In genomic region chr19:44582581-44583265, GRCh38 we compare ENCODE assay signal across 9 cellular contexts. TPM values are rescaled to one million over a fixed set of nuclear protein-coding genes. Genes with fewer than 3 reads are reported as not detected.
DNase-seq lines count a peak whose midpoint lies in the region; ATAC-seq and TF ChIP-seq lines count a peak whose summit lies in the region.
"Had no signal": no experiment of that assay in that cellular context is flagged by ENCODE, and none has a peak within 500 bp of the region (broad histone marks: within the 10 kb centered on the region; RNA-seq: fewer than 3 reads in every experiment).

No MANE protein-coding gene starts in this region.

- peaks cover 0 to 2% (median 0%) of the 10 kb centered on the region in 12 donors for H3K9me3 ChIP-seq in heart left ventricle
- H3K9me3 ChIP-seq in RWPE2 (ENCODE audit: severe bottlenecking) = no peaks in the 10 kb centered on the region
- H3K9me3 ChIP-seq in thoracic aorta = no peaks in the 10 kb centered on the region

- H3K4me1 ChIP-seq in heart left ventricle (peaks cover 0 to 3% (median 0%) of the 10 kb centered on the region in 12 donors), RWPE2 (ENCODE audit: insufficient read depth, poor library complexity, severe bottlenecking) (peaks cover 11% of the 10 kb centered on the region), thoracic aorta (ENCODE audit: control insufficient read depth in 1 of 2, low read depth in 2 of 2) (no peaks in the 10 kb centered on the region)

- H3K27me3 ChIP-seq in heart left ventricle = no peaks in the 10 kb centered on the region
- H3K27me3 ChIP-seq in RWPE2 (ENCODE audit: insufficient read depth, poor library complexity, severe bottlenecking) = no peaks in the 10 kb centered on the region
- no peaks in the 10 kb centered on the region for H3K27me3 ChIP-seq in thoracic aorta (replicated peaks; ENCODE audit: insufficient read depth)
- H3K27me3 ChIP-seq: SJSA1 had no signal

- H3K27me3 Mint-ChIP-seq in glutamatergic neuron (ENCODE audit: unreplicated experiment) = no peaks in the 10 kb centered on the region

- H3K36me3 ChIP-seq in heart left ventricle (no peaks in the 10 kb centered on the region), RWPE2 (ENCODE audit: low read depth) (no peaks in the 10 kb centered on the region), thoracic aorta (no peaks in the 10 kb centered on the region)
- H3K36me3 ChIP-seq: SJSA1 had no signal

- peaks cover 1% of the 10 kb centered on the region for H3K9me3 Mint-ChIP-seq in glutamatergic neuron (ENCODE audit: unreplicated experiment)

- no peaks in the 10 kb centered on the region for H3K4me1 Mint-ChIP-seq in glutamatergic neuron (ENCODE audit: low read depth, unreplicated experiment)

- 21 to 28% (median 26%) methylated on average over 10 of the region's 10 CpGs for WGBS in heart left ventricle, 4 donors

- ATAC-seq in heart left ventricle = peak in 1 of 4 donors; percentile 49
- no peak for ATAC-seq in Right ventricle myocardium inferior
- no peak for ATAC-seq in RWPE2 (ENCODE audit: low read depth)
- ATAC-seq in thoracic aorta (ENCODE audit: insufficient number of reproducible peaks, low FRiP score, low read depth) = no peak
- no peak for ATAC-seq in HG03108 (IDR thresholded peaks at IDR 0.05; ENCODE audit: unreplicated experiment)
- no peak for ATAC-seq in HG03025 (IDR thresholded peaks at IDR 0.05; ENCODE audit: low FRiP score, unreplicated experiment)

- peak; percentile 32 to 68 (median 48) for TF ChIP-seq CTCF in heart left ventricle (IDR thresholded peaks at IDR 0.05)
- peak; percentile 37 for TF ChIP-seq CTCF in RWPE2 (IDR thresholded peaks at IDR 0.05; ENCODE audit: poor library complexity, severe bottlenecking)
- peak; percentile 49 for TF ChIP-seq CTCF in glutamatergic neuron (IDR thresholded peaks at IDR 0.05; ENCODE audit: partially characterized antibody, unreplicated experiment)
- TF ChIP-seq CTCF in thoracic aorta (IDR thresholded peaks at IDR 0.05) = peak; percentile 11

- no peak overlapping the region for H3K4me3 ChIP-seq in heart left ventricle
- H3K4me3 ChIP-seq in RWPE2 (ENCODE audit: severe bottlenecking) = no peak overlapping the region
- no peak overlapping the region for H3K4me3 ChIP-seq in thoracic aorta
- H3K4me3 ChIP-seq: SJSA1 had no signal

- TF ChIP-seq POLR2A in heart left ventricle (IDR thresholded peaks at IDR 0.05) = no peak

- no peaks in the 10 kb centered on the region for H3K36me3 Mint-ChIP-seq in glutamatergic neuron (ENCODE audit: unreplicated experiment)

- DNase-seq in heart left ventricle (peak in 1 of 5 donors; percentile 49), Right ventricle myocardium inferior (ENCODE audit: missing footprints) (no peak), RWPE2 (ENCODE audit: low spot score) (no peak), glutamatergic neuron (peak; percentile 48), thoracic aorta (ENCODE audit: low spot score) (no peak), NCI-H187 treated with DMSO at 0.1 percent for 48 hours (lab: John Stamatoyannopoulos, UW) (no peak)

- H3K27ac ChIP-seq in heart left ventricle (no peak overlapping the region), RWPE2 (ENCODE audit: poor library complexity, severe bottlenecking) (no peak overlapping the region), thoracic aorta (no peak overlapping the region)
- H3K27ac ChIP-seq: SJSA1 had no signal

- H3K4me3 Mint-ChIP-seq in glutamatergic neuron (ENCODE audit: unreplicated experiment) = no peak overlapping the region

- H3K27ac Mint-ChIP-seq in glutamatergic neuron (ENCODE audit: unreplicated experiment) = no peak overlapping the region

- intact Hi-C loops in heart left ventricle (cut with DNase I) = no loop called here
- intact Hi-C loops in Right ventricle myocardium inferior (cut with DNase I) = no loop called here

RNA-seq across cellular contexts. Expression of gene IGSF23, which starts 30.6 kb away (rescaled TPM):
- total RNA-seq in heart left ventricle (1 to 10 TPM in 1 of 9 donors, under 1 TPM in 1, not detected in 7; 0.21 to 3.5 TPM), Right ventricle myocardium inferior (not detected), glutamatergic neuron (ENCODE audit: unreplicated experiment) (not detected), thoracic aorta (not detected)
- under 1 TPM in 1 of 2 donors, not detected in 1; 0.83 TPM for polyA plus RNA-seq in heart left ventricle

RNA-seq across cellular contexts. Expression of gene CEACAM20, which starts 53.2 kb away (rescaled TPM):
- total RNA-seq in heart left ventricle (not detected), Right ventricle myocardium inferior (not detected), glutamatergic neuron (ENCODE audit: unreplicated experiment) (not detected), thoracic aorta (not detected)
- not detected for polyA plus RNA-seq in heart left ventricle
